In the genomic region with DNA sequence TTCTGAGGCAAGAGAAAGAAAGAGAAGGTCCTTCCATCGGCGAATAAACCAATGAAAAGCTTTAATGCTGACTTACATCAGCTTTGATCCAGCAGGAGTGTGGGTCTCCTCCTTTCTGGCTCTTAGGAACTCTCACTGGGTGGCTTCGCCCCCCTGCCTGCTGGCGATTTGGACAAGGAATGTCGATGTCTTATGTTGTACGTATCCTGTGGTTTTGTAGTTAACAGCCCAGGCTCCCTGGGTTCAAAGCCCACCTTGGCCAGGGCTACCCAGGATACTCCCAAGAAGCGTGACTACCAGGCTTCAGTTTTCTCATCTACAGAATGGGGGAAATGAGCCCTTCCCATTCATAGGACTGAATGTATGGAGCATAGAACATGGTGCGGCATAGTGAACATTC, we compare ENCODE assay signal across 20 cellular contexts.
"Had no signal": no experiment of that assay in that cellular context is flagged by ENCODE, and none has a peak within 500 bp of the region (broad histone marks: within the 10 kb centered on the region; RNA-seq: fewer than 3 reads in every experiment).

No MANE protein-coding gene starts in this region.

- H3K27ac ChIP-seq: cardiac muscle cell, VCaP had no signal

- H3K4me3 ChIP-seq: cardiac muscle cell had no signal

- H3K27ac Mint-ChIP-seq: activated CD4-positive, alpha-beta T cell treated with anti-CD3 and anti-CD28 coated beads, Interleukin-2, amount 10 ng/mL, durations not matched to agents 24 days and 14 days; activated CD8-positive, alpha-beta memory T cell treated with anti-CD3 and anti-CD28 coated beads, Interleukin-2, amount 10 ng/mL, durations not matched to agents 7 days and 5 days; activated CD8-positive, alpha-beta T cell treated with anti-CD3 and anti-CD28 coated beads for 36 hours; activated naive CD8-positive, alpha-beta T cell treated with anti-CD3 and anti-CD28 coated beads, Interleukin-2, amount 50 U/mL, for 24 hours; endodermal cell; immature natural killer cell; memory B cell; T-helper 17 cell had no signal

- H3K36me3 Mint-ChIP-seq: activated CD8-positive, alpha-beta memory T cell treated with anti-CD3 and anti-CD28 coated beads, Interleukin-2, amount 10 ng/mL, durations not matched to agents 7 days and 5 days; immature natural killer cell; memory B cell; naive B cell had no signal

- H3K27me3 ChIP-seq: cardiac muscle cell had no signal

- ATAC-seq: activated CD4-positive, CD25-positive, alpha-beta regulatory T cell treated with anti-CD3 and anti-CD28 coated beads, Interleukin-2, amount 50 U/mL, for 24 hours; activated CD8-positive, alpha-beta memory T cell treated with anti-CD3 and anti-CD28 coated beads, Interleukin-2, amount 10 ng/mL, durations not matched to agents 7 days and 5 days; activated CD8-positive, alpha-beta T cell treated with anti-CD3 and anti-CD28 coated beads for 36 hours; activated naive CD8-positive, alpha-beta T cell treated with anti-CD3 and anti-CD28 coated beads, Interleukin-2, amount 50 U/mL, for 24 hours; T-helper 17 cell had no signal

- H3K9me3 Mint-ChIP-seq: activated CD4-positive, alpha-beta T cell treated with anti-CD3 and anti-CD28 coated beads, Interleukin-2, amount 10 ng/mL, durations not matched to agents 24 days and 14 days; activated CD8-positive, alpha-beta T cell treated with anti-CD3 and anti-CD28 coated beads for 36 hours; activated naive CD8-positive, alpha-beta T cell treated with anti-CD3 and anti-CD28 coated beads, Interleukin-2, amount 50 U/mL, for 24 hours; immature natural killer cell; memory B cell; naive B cell had no signal

- H3K36me3 ChIP-seq: cardiac muscle cell had no signal

- H3K4me3 Mint-ChIP-seq: activated CD4-positive, alpha-beta T cell treated with anti-CD3 and anti-CD28 coated beads, Interleukin-2, amount 10 ng/mL, durations not matched to agents 24 days and 14 days; activated CD8-positive, alpha-beta memory T cell treated with anti-CD3 and anti-CD28 coated beads, Interleukin-2, amount 10 ng/mL, durations not matched to agents 7 days and 5 days; activated CD8-positive, alpha-beta T cell treated with anti-CD3 and anti-CD28 coated beads for 36 hours; activated naive CD8-positive, alpha-beta T cell treated with anti-CD3 and anti-CD28 coated beads, Interleukin-2, amount 50 U/mL, for 24 hours; endodermal cell; immature natural killer cell; memory B cell; naive B cell; T-helper 17 cell had no signal

- DNase-seq: activated CD4-positive, alpha-beta T cell treated with anti-CD3 and anti-CD28 coated beads, Interleukin-2, amount 10 ng/mL, durations not matched to agents 24 days and 14 days; activated CD8-positive, alpha-beta memory T cell treated with anti-CD3 and anti-CD28 coated beads, Interleukin-2, amount 10 ng/mL, durations not matched to agents 7 days and 5 days; activated CD8-positive, alpha-beta T cell treated with anti-CD3 and anti-CD28 coated beads for 36 hours; activated naive CD4-positive, alpha-beta T cell treated with anti-CD3 and anti-CD28 coated beads, Interleukin-2, amount 50 U/mL, for 16 hours; activated naive CD8-positive, alpha-beta T cell treated with anti-CD3 and anti-CD28 coated beads, Interleukin-2, amount 50 U/mL, for 24 hours; activated T-cell treated with anti-CD3 and anti-CD28 coated beads for 4 hours; cortex of kidney; endodermal cell; immature natural killer cell; naive B cell; nucleus accumbens; stimulated activated CD4-positive, alpha-beta T cell treated with anti-CD3 and anti-CD28 coated beads, Interleukin-2, amount 100 ng/mL, for 48 hours; stimulated activated CD8-positive, alpha-beta memory T cell treated with anti-CD3 and anti-CD28 coated beads, Interleukin-4, amount 100 ng/mL, for 48 hours; stimulated activated naive CD4-positive, alpha-beta T cell; SW 1271; T-helper 17 cell had no signal

- H3K4me1 Mint-ChIP-seq: activated CD4-positive, alpha-beta T cell treated with anti-CD3 and anti-CD28 coated beads, Interleukin-2, amount 10 ng/mL, durations not matched to agents 24 days and 14 days; activated CD8-positive, alpha-beta memory T cell treated with anti-CD3 and anti-CD28 coated beads, Interleukin-2, amount 10 ng/mL, durations not matched to agents 7 days and 5 days; activated naive CD8-positive, alpha-beta T cell treated with anti-CD3 and anti-CD28 coated beads, Interleukin-2, amount 50 U/mL, for 24 hours; immature natural killer cell; memory B cell; naive B cell; T-helper 17 cell had no signal
